ENCODE assay signal across 1 cellular context in genomic region chr17:6755731-6756184, GRCh38.
TF ChIP-seq lines count a peak whose summit lies in the region.

Gene XAF1 (plus strand): TSS chr17:6756046. CDS start chr17:6756079, 33 bp downstream.

TF ChIP-seq in HepG2, 621 proteins besides CTCF, POLR2A, EP300 and RAD21 (continued from another document):
- peak; percentile 75 for TF ChIP-seq ZFX (CRISPR knock-in tag; IDR thresholded peaks at IDR 0.05; ENCODE audit: low read depth)
- TF ChIP-seq PLSCR1 (CRISPR knock-in tag; IDR thresholded peaks at IDR 0.05; ENCODE audit: borderline replicate concordance): no peak
- TF ChIP-seq SNAPC2 (CRISPR knock-in tag; IDR thresholded peaks at IDR 0.05): 0 out of 2 replicates have a peak, but pooled peaks have one; percentile 58
- 0 out of 2 replicates have a peak, but pooled peaks have one; percentile 7 for TF ChIP-seq STAG1 (CRISPR knock-in tag; IDR thresholded peaks at IDR 0.05)
- peak; percentile 37; the same call in 1 of the 2 replicates for TF ChIP-seq ZFP91 (CRISPR knock-in tag; IDR thresholded peaks at IDR 0.05; ENCODE audit: borderline replicate concordance)
- TF ChIP-seq, protein P1, sequence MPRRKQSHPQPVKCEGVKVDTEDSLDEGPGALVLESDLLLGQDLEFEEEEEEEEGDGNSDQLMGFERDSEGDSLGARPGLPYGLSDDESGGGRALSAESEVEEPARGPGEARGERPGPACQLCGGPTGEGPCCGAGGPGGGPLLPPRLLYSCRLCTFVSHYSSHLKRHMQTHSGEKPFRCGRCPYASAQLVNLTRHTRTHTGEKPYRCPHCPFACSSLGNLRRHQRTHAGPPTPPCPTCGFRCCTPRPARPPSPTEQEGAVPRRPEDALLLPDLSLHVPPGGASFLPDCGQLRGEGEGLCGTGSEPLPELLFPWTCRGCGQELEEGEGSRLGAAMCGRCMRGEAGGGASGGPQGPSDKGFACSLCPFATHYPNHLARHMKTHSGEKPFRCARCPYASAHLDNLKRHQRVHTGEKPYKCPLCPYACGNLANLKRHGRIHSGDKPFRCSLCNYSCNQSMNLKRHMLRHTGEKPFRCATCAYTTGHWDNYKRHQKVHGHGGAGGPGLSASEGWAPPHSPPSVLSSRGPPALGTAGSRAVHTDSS (CRISPR knock-in tag; conservative IDR thresholded peaks at IDR 0.05): no peak
- TF ChIP-seq SALL1 (CRISPR knock-in tag; IDR thresholded peaks at IDR 0.05): peak; percentile 31; the same call in 1 of the 2 replicates
- peak; percentile 30; the same call in 1 of the 2 replicates for TF ChIP-seq UBTF (CRISPR knock-in tag; IDR thresholded peaks at IDR 0.05)
- TF ChIP-seq ZNF556 (CRISPR knock-in tag; IDR thresholded peaks at IDR 0.05; ENCODE audit: borderline replicate concordance): 0 out of 2 replicates have a peak, but pooled peaks have one; percentile 26
- no peak for TF ChIP-seq MTA3 (CRISPR knock-in tag; IDR thresholded peaks at IDR 0.05)
- peak; percentile 50; the same call in 1 of the 2 replicates for TF ChIP-seq ZNF430 (CRISPR knock-in tag; IDR thresholded peaks at IDR 0.05)
- peak; percentile 87 for TF ChIP-seq ZNF687 (CRISPR knock-in tag; IDR thresholded peaks at IDR 0.05)
- no peak for TF ChIP-seq CBX5 (CRISPR knock-in tag; IDR thresholded peaks at IDR 0.05; ENCODE audit: borderline replicate concordance)
- TF ChIP-seq SPEN (CRISPR knock-in tag; IDR thresholded peaks at IDR 0.05; ENCODE audit: low read depth): 0 out of 2 replicates have a peak, but pooled peaks have one; percentile 18
- TF ChIP-seq TAF1 (CRISPR knock-in tag; IDR thresholded peaks at IDR 0.05): peak; percentile 21; the same call in 1 of the 2 replicates
- peak; percentile 23; the same call in 1 of the 2 replicates for TF ChIP-seq POLR2G (IDR thresholded peaks at IDR 0.05; ENCODE audit: low read depth, low read length)
- 0 out of 2 replicates have a peak, but pooled peaks have one; percentile 53 for TF ChIP-seq ZNF274 (CRISPR knock-in tag; IDR thresholded peaks at IDR 0.05)
- TF ChIP-seq ZNF354B (CRISPR knock-in tag; IDR thresholded peaks at IDR 0.05): 0 out of 2 replicates have a peak, but pooled peaks have one; percentile 33
- TF ChIP-seq ZNF605 (CRISPR knock-in tag; IDR thresholded peaks at IDR 0.05): peak; percentile 59; the same call in 1 of the 2 replicates
- 0 out of 2 replicates have a peak, but pooled peaks have one; percentile 26 for TF ChIP-seq KMT2B (CRISPR knock-in tag; IDR thresholded peaks at IDR 0.05)
- peak; percentile 32; the same call in 1 of the 2 replicates for TF ChIP-seq ZFY (CRISPR knock-in tag; IDR thresholded peaks at IDR 0.05)
